In the genomic region with DNA sequence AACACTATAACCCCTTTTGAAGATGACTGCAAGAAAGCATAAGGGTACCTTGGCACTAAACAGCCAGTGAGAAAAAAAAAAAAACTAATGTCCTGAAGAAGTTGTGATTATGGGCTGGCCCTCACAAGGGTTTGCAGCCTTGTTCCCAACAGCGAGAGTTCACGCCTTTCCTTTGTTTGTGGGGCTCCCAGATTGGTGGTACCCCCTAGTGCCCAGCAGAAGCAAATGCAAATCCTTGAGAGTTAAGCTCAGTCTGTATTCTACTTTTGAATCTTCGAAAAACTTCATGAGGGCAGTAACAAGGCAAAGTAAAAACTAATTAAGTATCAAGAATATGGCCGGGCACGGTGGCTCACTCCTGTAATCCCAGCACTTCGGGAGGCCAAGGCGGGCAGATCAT, we compare ENCODE assay signal across 17 cellular contexts.
DNase-seq lines count a peak whose midpoint lies in the region; ATAC-seq and TF ChIP-seq lines count a peak whose summit lies in the region.
"Had no signal": no experiment of that assay in that cellular context is flagged by ENCODE, and none has a peak within 500 bp of the region (broad histone marks: within the 10 kb centered on the region; RNA-seq: fewer than 3 reads in every experiment).

No MANE protein-coding gene starts in this region.

- peak; percentile 17 for TF ChIP-seq CTCF in GM12873 (IDR thresholded peaks at IDR 0.05; ENCODE audit: insufficient read depth, low read depth, low read length, missing control alignments)
- no peak for TF ChIP-seq CTCF in WTC11 (IDR thresholded peaks at IDR 0.05)
- TF ChIP-seq CTCF in neural progenitor cell (IDR thresholded peaks at IDR 0.05): peak; percentile 35

- H3K27me3 ChIP-seq in neural progenitor cell: no peaks in the 10 kb centered on the region
- no peaks in the 10 kb centered on the region for H3K27me3 ChIP-seq in CD8-positive, alpha-beta memory T cell (ENCODE audit: insufficient read depth, low read length, poor library complexity, severe bottlenecking)
- H3K27me3 ChIP-seq: BLaER1 treated with 17β-estradiol and CSF1 and Interleukin-3, amounts not matched to agents 10 nM and 100 nM; pancreas had no signal

- DNase-seq in LHCN-M2 (ENCODE audit: low read depth) (peak; percentile 14), WTC11 (ENCODE audit: low spot score) (peak; percentile 29), neural progenitor cell (ENCODE audit: low spot score) (peak; percentile 28), amygdala (lab: John Stamatoyannopoulos, UW) (no peak)
- DNase-seq in NK-92 treated with Interleukin-12 subunit alpha and Interleukin-12 subunit beta, amount 100 ng/mL, for 24 hours (lab: John Stamatoyannopoulos, UW): no peak
- no peak for DNase-seq in CD8-positive, alpha-beta memory T cell
- DNase-seq: activated CD4-positive, CD25-positive, alpha-beta regulatory T cell; amniotic stem cell; DMS53; foreskin melanocyte; left ventricle myocardium superior; NCI-H1092; NCI-H69 had no signal

- H3F3A ChIP-seq in neural progenitor cell (ENCODE audit: low read depth): no peaks in the 10 kb centered on the region

- peaks cover 4% of the 10 kb centered on the region; the same call in 1 of the 2 replicates for H3K9me3 Mint-ChIP-seq in WTC11
- H3K9me3 Mint-ChIP-seq in neural progenitor cell: peaks cover 2% of the 10 kb centered on the region
- H3K9me3 Mint-ChIP-seq in CD8-positive, alpha-beta memory T cell: peaks cover 0 to 25% (median 6%) of the 10 kb centered on the region in 5 donors

- H2AFZ ChIP-seq in neural progenitor cell (replicated peaks): no peak overlapping the region

- H4K20me1 ChIP-seq in neural progenitor cell (ENCODE audit: low read depth): no peaks in the 10 kb centered on the region
- H4K20me1 ChIP-seq: BLaER1 treated with 17β-estradiol and CSF1 and Interleukin-3, amounts not matched to agents 10 nM and 100 nM had no signal

- H3K4me3 ChIP-seq in neural progenitor cell: no peak overlapping the region
- no peak overlapping the region for H3K4me3 ChIP-seq in CD8-positive, alpha-beta memory T cell (ENCODE audit: low read length)
- H3K4me3 ChIP-seq: BLaER1 treated with 17β-estradiol and CSF1 and Interleukin-3, amounts not matched to agents 10 nM and 100 nM; pancreas; smooth muscle cell had no signal

- H3K36me3 ChIP-seq in neural progenitor cell: no peaks in the 10 kb centered on the region
- no peaks in the 10 kb centered on the region for H3K36me3 ChIP-seq in CD8-positive, alpha-beta memory T cell (ENCODE audit: insufficient read depth, low read length)
- H3K36me3 ChIP-seq: BLaER1 treated with 17β-estradiol and CSF1 and Interleukin-3, amounts not matched to agents 10 nM and 100 nM; pancreas had no signal

- 0 out of 2 replicates have a peak, but pooled peaks cover 4% of the 10 kb centered on the region for H3K4me1 Mint-ChIP-seq in WTC11
- no peaks in the 10 kb centered on the region for H3K4me1 Mint-ChIP-seq in neural progenitor cell
- no peaks in the 10 kb centered on the region for H3K4me1 Mint-ChIP-seq in CD8-positive, alpha-beta memory T cell

- no peaks in the 10 kb centered on the region for H3K79me2 ChIP-seq in neural progenitor cell (ENCODE audit: low read depth)

- CTCF ChIA-PET in WTC11 (lab: Charles Lee): interaction anchor here (0.6 to 1.8 kb wide), 12 partner anchors 9 to 458 kb away, joined by 3 to 16 read pairs (median 4); no protein-coding TSS in a partner anchor
- CTCF ChIA-PET in CD8-positive, alpha-beta memory T cell (lab: Charles Lee): no interaction called here

- no peaks in the 10 kb centered on the region for H3K4me1 ChIP-seq in neural progenitor cell
- H3K4me1 ChIP-seq in CD8-positive, alpha-beta memory T cell (ENCODE audit: insufficient read depth, low read length): no peaks in the 10 kb centered on the region
- H3K4me1 ChIP-seq: BLaER1 treated with 17β-estradiol and CSF1 and Interleukin-3, amounts not matched to agents 10 nM and 100 nM; pancreas had no signal

- no peak overlapping the region for H3K27ac Mint-ChIP-seq in WTC11
- H3K27ac Mint-ChIP-seq in neural progenitor cell: no peak overlapping the region
- no peak overlapping the region for H3K27ac Mint-ChIP-seq in CD8-positive, alpha-beta memory T cell

- H3K9me3 ChIP-seq in neural progenitor cell (ENCODE audit: low read depth): no peaks in the 10 kb centered on the region
- no peaks in the 10 kb centered on the region for H3K9me3 ChIP-seq in CD8-positive, alpha-beta memory T cell (ENCODE audit: low read length)
- H3K9me3 ChIP-seq: BLaER1 treated with 17β-estradiol and CSF1 and Interleukin-3, amounts not matched to agents 10 nM and 100 nM; pancreas had no signal

- H3K4me3 Mint-ChIP-seq in WTC11: no peak overlapping the region
- H3K4me3 Mint-ChIP-seq in neural progenitor cell: no peak overlapping the region
- no peak overlapping the region for H3K4me3 Mint-ChIP-seq in CD8-positive, alpha-beta memory T cell

- peak; percentile 97 for ATAC-seq in WTC11
- ATAC-seq: left ventricle myocardium superior had no signal

- H3K36me3 Mint-ChIP-seq in WTC11: no peaks in the 10 kb centered on the region
- no peaks in the 10 kb centered on the region for H3K36me3 Mint-ChIP-seq in neural progenitor cell
- no peaks in the 10 kb centered on the region for H3K36me3 Mint-ChIP-seq in CD8-positive, alpha-beta memory T cell

- POLR2A ChIA-PET in WTC11 (lab: Charles Lee): no interaction called here
- POLR2A ChIA-PET in CD8-positive, alpha-beta memory T cell (lab: Charles Lee): no interaction called here

- H3K27ac ChIP-seq in neural progenitor cell: no peak overlapping the region
- no peak overlapping the region for H3K27ac ChIP-seq in CD8-positive, alpha-beta memory T cell (ENCODE audit: low read depth, low read length)
- H3K27ac ChIP-seq: BLaER1 treated with 17β-estradiol and CSF1 and Interleukin-3, amounts not matched to agents 10 nM and 100 nM; pancreas had no signal

- H3K27me3 Mint-ChIP-seq in WTC11 (ENCODE audit: low read depth) (no peaks in the 10 kb centered on the region), neural progenitor cell (ENCODE audit: insufficient read depth, low read depth) (no peaks in the 10 kb centered on the region)
- H3K27me3 Mint-ChIP-seq in CD8-positive, alpha-beta memory T cell: no peaks in the 10 kb centered on the region

- no peak overlapping the region for H3K9ac ChIP-seq in neural progenitor cell
- H3K9ac ChIP-seq: BLaER1 treated with 17β-estradiol and CSF1 and Interleukin-3, amounts not matched to agents 10 nM and 100 nM had no signal

- H3K4me2 ChIP-seq in neural progenitor cell: no peak overlapping the region
- H3K4me2 ChIP-seq: BLaER1 treated with 17β-estradiol and CSF1 and Interleukin-3, amounts not matched to agents 10 nM and 100 nM; smooth muscle cell had no signal

TF ChIP-seq in WTC11, 78 proteins besides CTCF, POLR2A, EP300 and RAD21 (continues in another document):
- TF ChIP-seq ZNF121 (CRISPR knock-in tag; IDR thresholded peaks at IDR 0.05) (no peak), ERG (CRISPR knock-in tag; IDR thresholded peaks at IDR 0.05) (no peak), ZNF138 (CRISPR knock-in tag; conservative IDR thresholded peaks at IDR 0.05) (no peak), GTF2I (CRISPR knock-in tag; conservative IDR thresholded peaks at IDR 0.05) (no peak)
- TF ChIP-seq, protein P1, sequence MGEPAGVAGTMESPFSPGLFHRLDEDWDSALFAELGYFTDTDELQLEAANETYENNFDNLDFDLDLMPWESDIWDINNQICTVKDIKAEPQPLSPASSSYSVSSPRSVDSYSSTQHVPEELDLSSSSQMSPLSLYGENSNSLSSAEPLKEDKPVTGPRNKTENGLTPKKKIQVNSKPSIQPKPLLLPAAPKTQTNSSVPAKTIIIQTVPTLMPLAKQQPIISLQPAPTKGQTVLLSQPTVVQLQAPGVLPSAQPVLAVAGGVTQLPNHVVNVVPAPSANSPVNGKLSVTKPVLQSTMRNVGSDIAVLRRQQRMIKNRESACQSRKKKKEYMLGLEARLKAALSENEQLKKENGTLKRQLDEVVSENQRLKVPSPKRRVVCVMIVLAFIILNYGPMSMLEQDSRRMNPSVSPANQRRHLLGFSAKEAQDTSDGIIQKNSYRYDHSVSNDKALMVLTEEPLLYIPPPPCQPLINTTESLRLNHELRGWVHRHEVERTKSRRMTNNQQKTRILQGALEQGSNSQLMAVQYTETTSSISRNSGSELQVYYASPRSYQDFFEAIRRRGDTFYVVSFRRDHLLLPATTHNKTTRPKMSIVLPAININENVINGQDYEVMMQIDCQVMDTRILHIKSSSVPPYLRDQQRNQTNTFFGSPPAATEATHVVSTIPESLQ (CRISPR knock-in tag; IDR thresholded peaks at IDR 0.05): no peak
- TF ChIP-seq, protein P2, sequence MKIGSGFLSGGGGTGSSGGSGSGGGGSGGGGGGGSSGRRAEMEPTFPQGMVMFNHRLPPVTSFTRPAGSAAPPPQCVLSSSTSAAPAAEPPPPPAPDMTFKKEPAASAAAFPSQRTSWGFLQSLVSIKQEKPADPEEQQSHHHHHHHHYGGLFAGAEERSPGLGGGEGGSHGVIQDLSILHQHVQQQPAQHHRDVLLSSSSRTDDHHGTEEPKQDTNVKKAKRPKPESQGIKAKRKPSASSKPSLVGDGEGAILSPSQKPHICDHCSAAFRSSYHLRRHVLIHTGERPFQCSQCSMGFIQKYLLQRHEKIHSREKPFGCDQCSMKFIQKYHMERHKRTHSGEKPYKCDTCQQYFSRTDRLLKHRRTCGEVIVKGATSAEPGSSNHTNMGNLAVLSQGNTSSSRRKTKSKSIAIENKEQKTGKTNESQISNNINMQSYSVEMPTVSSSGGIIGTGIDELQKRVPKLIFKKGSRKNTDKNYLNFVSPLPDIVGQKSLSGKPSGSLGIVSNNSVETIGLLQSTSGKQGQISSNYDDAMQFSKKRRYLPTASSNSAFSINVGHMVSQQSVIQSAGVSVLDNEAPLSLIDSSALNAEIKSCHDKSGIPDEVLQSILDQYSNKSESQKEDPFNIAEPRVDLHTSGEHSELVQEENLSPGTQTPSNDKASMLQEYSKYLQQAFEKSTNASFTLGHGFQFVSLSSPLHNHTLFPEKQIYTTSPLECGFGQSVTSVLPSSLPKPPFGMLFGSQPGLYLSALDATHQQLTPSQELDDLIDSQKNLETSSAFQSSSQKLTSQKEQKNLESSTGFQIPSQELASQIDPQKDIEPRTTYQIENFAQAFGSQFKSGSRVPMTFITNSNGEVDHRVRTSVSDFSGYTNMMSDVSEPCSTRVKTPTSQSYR (CRISPR knock-in tag; IDR thresholded peaks at IDR 0.05): no peak

Comparison
In these comparisons a context has a peak if more than half of its experiments do, and no peak if none do; other contexts are left out.
1. DNase-seq: peak in LHCN-M2 (single experiment), WTC11 (single experiment) and neural progenitor cell (single experiment); none in NK-92 treated with Interleukin-12 subunit alpha and Interleukin-12 subunit beta, amount 100 ng/mL, for 24 hours (single experiment), amygdala (0 of 56) and CD8-positive, alpha-beta memory T cell (0 of 5).